21 cellular contexts compared by ENCODE assay signal in the genomic region with DNA sequence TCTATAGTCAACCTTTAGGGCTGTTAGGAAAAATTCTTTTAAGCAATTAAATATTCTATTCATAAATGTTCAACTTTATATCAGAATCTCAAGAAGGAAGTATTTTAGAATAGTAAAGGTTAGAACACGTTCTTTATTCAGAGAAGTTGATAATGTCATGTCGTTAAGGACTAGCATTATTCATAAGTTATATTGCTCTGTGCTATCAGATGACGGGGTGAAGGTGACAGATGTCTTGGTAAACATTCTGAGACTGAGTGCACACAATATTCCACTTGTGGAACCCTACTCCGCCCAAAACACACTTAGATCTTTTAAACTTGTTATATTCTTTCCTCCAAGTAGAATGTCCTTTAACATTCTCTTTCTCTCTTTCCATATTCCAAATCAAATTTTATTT.
"Had no signal": no experiment of that assay in that cellular context is flagged by ENCODE, and none has a peak within 500 bp of the region (broad histone marks: within the 10 kb centered on the region; RNA-seq: fewer than 3 reads in every experiment).

No MANE protein-coding gene starts in this region.

- H3K9me3 Mint-ChIP-seq: immature natural killer cell; naive B cell; stimulated activated naive B cell treated with anti-CD40 and anti-IgM and Interleukin-4, amounts not matched to agents 10 μg/mL and 1 μg/mL and 100 μg/mL, for 72 hours; stimulated activated naive CD8-positive, alpha-beta T cell treated with anti-CD3 and anti-CD28 coated beads, Interleukin-15, amount 100 ng/mL, for 72 hours had no signal

- FAIRE-seq: colon, kidney had no signal

- ATAC-seq: gastroesophageal sphincter; left cardiac atrium; left ventricle myocardium superior; psoas muscle; sciatic nerve; stimulated activated naive B cell treated with anti-CD40 and anti-IgM and Interleukin-4, amounts not matched to agents 10 μg/mL and 1 μg/mL and 100 μg/mL, for 72 hours; stimulated activated naive CD8-positive, alpha-beta T cell treated with anti-CD3 and anti-CD28 coated beads, Interleukin-15, amount 100 ng/mL, for 72 hours had no signal

- DNase-seq: dermis blood vessel endothelial cell; esophagus squamous epithelium; foreskin fibroblast; glutamatergic neuron; immature natural killer cell; kidney; left cardiac atrium; left ventricle myocardium superior; mesenchymal stem cell; midbrain; naive B cell; psoas muscle; retina; stimulated activated CD4-positive, alpha-beta T cell treated with anti-CD3 and anti-CD28 coated beads, Interleukin-2, amount 100 ng/mL, for 24 hours; stimulated activated CD4-positive, alpha-beta T cell treated with anti-CD3 and anti-CD28 coated beads, Interleukin-4, amount 100 ng/mL, for 4 hours; stimulated activated naive B cell treated with anti-CD40 and anti-IgM and Interleukin-4, amounts not matched to agents 10 μg/mL and 1 μg/mL and 100 μg/mL, for 72 hours; stimulated activated naive CD8-positive, alpha-beta T cell treated with anti-CD3 and anti-CD28 coated beads, Interleukin-15, amount 100 ng/mL, for 72 hours; testis had no signal

- H3K4me3 Mint-ChIP-seq: immature natural killer cell; naive B cell; stimulated activated naive B cell treated with anti-CD40 and anti-IgM and Interleukin-4, amounts not matched to agents 10 μg/mL and 1 μg/mL and 100 μg/mL, for 72 hours; stimulated activated naive CD8-positive, alpha-beta T cell treated with anti-CD3 and anti-CD28 coated beads, Interleukin-15, amount 100 ng/mL, for 72 hours had no signal

- H3K27me3 Mint-ChIP-seq: naive B cell; stimulated activated naive B cell treated with anti-CD40 and anti-IgM and Interleukin-4, amounts not matched to agents 10 μg/mL and 1 μg/mL and 100 μg/mL, for 72 hours; stimulated activated naive CD8-positive, alpha-beta T cell treated with anti-CD3 and anti-CD28 coated beads, Interleukin-15, amount 100 ng/mL, for 72 hours had no signal

- H3K27ac Mint-ChIP-seq: immature natural killer cell; stimulated activated naive B cell treated with anti-CD40 and anti-IgM and Interleukin-4, amounts not matched to agents 10 μg/mL and 1 μg/mL and 100 μg/mL, for 72 hours had no signal
